In the genomic region with DNA sequence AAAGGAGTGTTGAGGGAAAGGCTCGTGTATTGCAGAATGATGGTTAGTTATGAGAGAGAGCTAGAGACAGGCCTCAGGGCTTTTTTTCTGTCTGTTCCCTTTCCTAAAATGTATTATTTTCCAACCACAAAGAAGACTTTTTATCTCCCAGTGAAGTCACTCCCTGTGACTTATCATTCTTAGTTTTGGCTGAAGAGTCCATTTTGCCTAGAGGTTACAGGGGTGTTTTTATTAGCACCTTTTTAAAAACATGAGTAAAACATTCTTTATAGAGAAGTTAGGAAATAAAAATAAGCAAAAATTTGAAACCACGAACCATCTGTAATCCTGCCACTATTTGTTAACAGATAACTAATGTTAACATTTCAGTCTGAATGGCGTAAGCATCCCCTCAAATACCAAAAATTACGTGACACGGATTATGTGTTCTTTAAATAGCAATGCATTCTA, we compare ENCODE assay signal across 14 cellular contexts. TPM values are rescaled to one million over a fixed set of nuclear protein-coding genes. Genes with fewer than 3 reads are reported as not detected.
A peak's percentile ranks its signal among the peaks of the same experiment; 100 is the strongest.
DNase-seq lines count a peak whose midpoint lies in the region; TF ChIP-seq lines count a peak whose summit lies in the region.
"Had no signal": no experiment of that assay in that cellular context is flagged by ENCODE, and none has a peak within 500 bp of the region (broad histone marks: within the 10 kb centered on the region; RNA-seq: fewer than 3 reads in every experiment).

No MANE protein-coding gene starts in this region.

- peaks cover 19% of the 10 kb centered on the region for H3K9me3 Mint-ChIP-seq in activated T-helper 1 cell treated with anti-CD3 and anti-CD28 coated beads, Interleukin-12 subunit alpha, Interleukin-12 subunit beta, Interleukin-2, Interleukin-4 antibody, amounts not matched to agents 30 ng/mL and 10 ng/mL and 1 ng/mL, durations not matched to agents 14 hours and 24 hours and 36 hours

- no peak overlapping the region for H3K9ac ChIP-seq in neuronal stem cell (ENCODE audit: low read depth, low read length, poor library complexity)

- H3K4me1 Mint-ChIP-seq in activated T-helper 1 cell treated with anti-CD3 and anti-CD28 coated beads, Interleukin-12 subunit alpha, Interleukin-12 subunit beta, Interleukin-2, Interleukin-4 antibody, amounts not matched to agents 30 ng/mL and 10 ng/mL and 1 ng/mL, durations not matched to agents 14 hours and 24 hours and 36 hours (ENCODE audit: low read depth), result peaks cover 55% of the 10 kb centered on the region

- WGBS in neuronal stem cell (ENCODE audit: extremely low coverage in 2 of 2, insufficient read length in 2 of 2, insufficient replicate concordance in 1 of 2), 2 donors, result no CpG with 5 or more reads among the region's 5 CpGs

- no peak overlapping the region for H4K8ac ChIP-seq in neuronal stem cell (ENCODE audit: low read depth, low read length)

- intact Hi-C loops in activated T-helper 1 cell treated with anti-CD3 and anti-CD28 coated beads, Interleukin-12 subunit alpha, Interleukin-12 subunit beta, Interleukin-2, Interleukin-4 antibody, amounts not matched to agents 30 ng/mL and 10 ng/mL and 1 ng/mL, durations not matched to agents 14 hours and 24 hours and 36 hours (cut with micrococcal nuclease), result loop anchor here (1.0 to 10.0 kb wide), 12 partner anchors 37 to 954 kb away; partner anchors contain the start of genes LTV1 and STX11

- H3K23ac ChIP-seq in neuronal stem cell (ENCODE audit: low read depth, low read length, poor library complexity), result no peak overlapping the region

- H3K36me3 ChIP-seq in ACC112 (ENCODE audit: insufficient read depth, low read length) (peaks cover 4% of the 10 kb centered on the region; the same call in 1 of the 2 replicates), HEK293 (ENCODE audit: control insufficient read depth in 2 of 2, insufficient read depth in 1 of 2, low read length in 2 of 2) (peaks cover 7 to 11% of the 10 kb centered on the region in 2 experiments; a peak in 2 of 3 replicates), neuronal stem cell (replicated peaks in 1 of 2; ENCODE audit: control insufficient read depth in 2 of 2, insufficient read depth in 2 of 2, low read length in 2 of 2) (peaks cover 2 to 34% of the 10 kb centered on the region in 2 donors)
- H3K36me3 ChIP-seq: uterus had no signal

- H3K18ac ChIP-seq in neuronal stem cell (ENCODE audit: low read length), result no peak overlapping the region

- peak overlapping the region; percentile 94 for H3K27ac Mint-ChIP-seq in activated T-helper 1 cell treated with anti-CD3 and anti-CD28 coated beads, Interleukin-12 subunit alpha, Interleukin-12 subunit beta, Interleukin-2, Interleukin-4 antibody, amounts not matched to agents 30 ng/mL and 10 ng/mL and 1 ng/mL, durations not matched to agents 14 hours and 24 hours and 36 hours

- H3K14ac ChIP-seq in neuronal stem cell (ENCODE audit: low read length), result no peak overlapping the region

- no peak overlapping the region for H2BK15ac ChIP-seq in neuronal stem cell (ENCODE audit: low read length)

- CTCF ChIA-PET in HEK293 (lab: Yijun Ruan, JAX), result no interaction called here

- H2AFZ ChIP-seq in ACC112 (ENCODE audit: low read length, unreplicated experiment) (peak overlapping the region; percentile 70), neuronal stem cell (ENCODE audit: low read length) (no peak overlapping the region)

- H3K36me3 Mint-ChIP-seq in activated T-helper 1 cell treated with anti-CD3 and anti-CD28 coated beads, Interleukin-12 subunit alpha, Interleukin-12 subunit beta, Interleukin-2, Interleukin-4 antibody, amounts not matched to agents 30 ng/mL and 10 ng/mL and 1 ng/mL, durations not matched to agents 14 hours and 24 hours and 36 hours (ENCODE audit: low read depth), result peaks cover 44% of the 10 kb centered on the region

- H2BK120ac ChIP-seq in neuronal stem cell (ENCODE audit: low read depth, low read length), result no peak overlapping the region

- H3K4me3 ChIP-seq in ACC112 (ENCODE audit: low read depth, low read length), result peak overlapping the region; percentile 54
- H3K4me3 ChIP-seq in HEK293 (ENCODE audit: low read depth, low read length), result no peak overlapping the region
- no peak overlapping the region for H3K4me3 ChIP-seq in neuronal stem cell (ENCODE audit: low read length in 2 of 2)
- H3K4me3 ChIP-seq: uterus had no signal

- H3K79me2 ChIP-seq in ACC112 (ENCODE audit: control insufficient read depth, insufficient read depth, low read length, unreplicated experiment), result no peaks in the 10 kb centered on the region

- H3K27me3 Mint-ChIP-seq in activated T-helper 1 cell treated with anti-CD3 and anti-CD28 coated beads, Interleukin-12 subunit alpha, Interleukin-12 subunit beta, Interleukin-2, Interleukin-4 antibody, amounts not matched to agents 30 ng/mL and 10 ng/mL and 1 ng/mL, durations not matched to agents 14 hours and 24 hours and 36 hours (ENCODE audit: insufficient read depth), result peaks cover 3% of the 10 kb centered on the region

- no peak overlapping the region for H3K4ac ChIP-seq in neuronal stem cell (ENCODE audit: low read length)

- DNase-seq in activated T-helper 1 cell treated with anti-CD3 and anti-CD28 coated beads, Interleukin-12 subunit alpha, Interleukin-12 subunit beta, Interleukin-2, Interleukin-4 antibody, amounts not matched to agents 30 ng/mL and 10 ng/mL and 1 ng/mL, durations not matched to agents 14 hours and 24 hours and 36 hours (ENCODE audit: low spot score), result no peak
- DNase-seq in hepatic stellate cell (ENCODE audit: low spot score) (peak; percentile 63), neuronal stem cell (ENCODE audit: low spot score) (no peak), SK-N-DZ (ENCODE audit: low spot score) (no peak), cortex of kidney (lab: John Stamatoyannopoulos, UW) (no peak)
- DNase-seq in activated effector memory CD4-positive, alpha-beta T cell treated with Interleukin-2 at 50 U/mL for 16 hours, result no peak
- DNase-seq: C1 segment of cervical spinal cord, hippocampal formation, NCI-H187, uterus had no signal

- H3K4me1 ChIP-seq in ACC112 (ENCODE audit: control insufficient read depth, insufficient read depth, low read length, unreplicated experiment) (peaks cover 46% of the 10 kb centered on the region), HEK293 (ENCODE audit: control insufficient read depth, insufficient read depth, low read length) (no peaks in the 10 kb centered on the region), neuronal stem cell (ENCODE audit: control insufficient read depth in 2 of 2, insufficient read depth in 1 of 2, low read depth in 1 of 2, low read length in 2 of 2) (no peaks in the 10 kb centered on the region)
- H3K4me1 ChIP-seq: uterus had no signal

- peak overlapping the region; percentile 22 for H3K4me3 Mint-ChIP-seq in activated T-helper 1 cell treated with anti-CD3 and anti-CD28 coated beads, Interleukin-12 subunit alpha, Interleukin-12 subunit beta, Interleukin-2, Interleukin-4 antibody, amounts not matched to agents 30 ng/mL and 10 ng/mL and 1 ng/mL, durations not matched to agents 14 hours and 24 hours and 36 hours

- H3K9me3 ChIP-seq in HEK293 (ENCODE audit: control insufficient read depth, insufficient read depth, low read depth, low read length), result no peaks in the 10 kb centered on the region
- H3K9me3 ChIP-seq in neuronal stem cell (replicated peaks in 1 of 2; ENCODE audit: control insufficient read depth in 2 of 2, insufficient read depth in 1 of 2, low read depth in 1 of 2, low read length in 2 of 2), result no peaks in the 10 kb centered on the region
- H3K9me3 ChIP-seq: uterus had no signal

- no peaks in the 10 kb centered on the region for H3K27me3 ChIP-seq in ACC112 (ENCODE audit: insufficient read depth, low read length)
- H3K27me3 ChIP-seq in neuronal stem cell (ENCODE audit: control insufficient read depth in 3 of 3, insufficient read depth in 3 of 3, low read depth in 1 of 3, low read length in 3 of 3), result no peaks in the 10 kb centered on the region
- H3K27me3 ChIP-seq: uterus had no signal

- H3K4me2 ChIP-seq in neuronal stem cell (ENCODE audit: insufficient read depth, low read length, poor library complexity, severe bottlenecking), result no peak overlapping the region

- H2BK5ac ChIP-seq in neuronal stem cell (ENCODE audit: low read length), result no peak overlapping the region

- no peak overlapping the region for H2AK5ac ChIP-seq in neuronal stem cell (ENCODE audit: low read depth, low read length)

- H4K91ac ChIP-seq in neuronal stem cell (ENCODE audit: low read depth, low read length, poor library complexity), result no peak overlapping the region

- H3K27ac ChIP-seq in ACC112 (ENCODE audit: low read depth, low read length) (peak overlapping the region; percentile 96), HEK293 (ENCODE audit: extremely low read depth, low read depth, low read length) (no peak overlapping the region), neuronal stem cell (replicated peaks; ENCODE audit: low read length) (no peak overlapping the region)
- H3K27ac ChIP-seq: uterus had no signal

- H3K79me1 ChIP-seq in neuronal stem cell (ENCODE audit: low read depth, low read length), result no peaks in the 10 kb centered on the region

- TF ChIP-seq CTCF in HEK293 (tag by site-specific recombination; IDR thresholded peaks at IDR 0.05), result no peak

- H2BK12ac ChIP-seq in neuronal stem cell (ENCODE audit: low read length), result no peak overlapping the region

- POLR2A ChIA-PET in HEK293 (lab: Yijun Ruan, JAX), result interaction anchor here (1.4 kb wide), 1 partner anchor 37 kb away, joined by 4 read pairs; the partner anchor contains the start of gene LTV1

RNA-seq across cellular contexts. Expression of gene LTV1, which starts 37.3 kb away (rescaled TPM):
- 63.0 and 67.9 TPM in 2 replicates for total RNA-seq in activated T-helper 1 cell treated with anti-CD3 and anti-CD28 coated beads, Interleukin-12 subunit alpha, Interleukin-12 subunit beta, Interleukin-2, Interleukin-4 antibody, amounts not matched to agents 30 ng/mL and 10 ng/mL and 1 ng/mL, durations not matched to agents 14 hours and 24 hours and 36 hours
- polyA plus RNA-seq in neuronal stem cell (2013, experiment 1 of 2), result 27.0 TPM
- 27.2 TPM for polyA plus RNA-seq in neuronal stem cell (2013, experiment 2 of 2)
- polyA plus RNA-seq in SK-N-DZ (2014; cell fraction: cytosol; rRNA removed), result 29.0 and 34.0 TPM in 2 replicates
- 41.3 and 49.2 TPM in 2 replicates for polyA plus RNA-seq in SK-N-DZ (2014; cell fraction: nucleus; rRNA removed)

RNA-seq across cellular contexts. Expression of gene ZC2HC1B, which starts 58.4 kb away (rescaled TPM):
- total RNA-seq in activated T-helper 1 cell treated with anti-CD3 and anti-CD28 coated beads, Interleukin-12 subunit alpha, Interleukin-12 subunit beta, Interleukin-2, Interleukin-4 antibody, amounts not matched to agents 30 ng/mL and 10 ng/mL and 1 ng/mL, durations not matched to agents 14 hours and 24 hours and 36 hours, result 0.24 TPM in 1 of 2 replicates, not detected in the other
- polyA plus RNA-seq in neuronal stem cell (2013, experiment 1 of 2), result not detected
- polyA plus RNA-seq in neuronal stem cell (2013, experiment 2 of 2), result not detected
- not detected in 2 replicates for polyA plus RNA-seq in SK-N-DZ (2014; cell fraction: cytosol; rRNA removed)
- 0.18 TPM in 1 of 2 replicates, not detected in the other for polyA plus RNA-seq in SK-N-DZ (2014; cell fraction: nucleus; rRNA removed)
- total RNA-seq: HT1080, lung microvascular endothelial cell had no signal
